Comparison of ENCODE assay signal across 15 cellular contexts in genomic region chr11:33695051-33695566, GRCh38. TPM values are rescaled to one million over a fixed set of nuclear protein-coding genes. Genes with fewer than 3 reads are reported as not detected.
DNase-seq lines count a peak whose midpoint lies in the region; ATAC-seq and TF ChIP-seq lines count a peak whose summit lies in the region.
"Had no signal": no experiment of that assay in that cellular context is flagged by ENCODE, and none has a peak within 500 bp of the region (broad histone marks: within the 10 kb centered on the region; RNA-seq: fewer than 3 reads in every experiment).

No MANE protein-coding gene starts in this region.

- H3K4me3 Mint-ChIP-seq in Calu3 (ENCODE audit: low read depth, unreplicated experiment), result peak overlapping the region; percentile 76
- H3K4me3 Mint-ChIP-seq in glutamatergic neuron (ENCODE audit: unreplicated experiment), result no peak overlapping the region
- H3K4me3 Mint-ChIP-seq: stimulated activated naive CD8-positive, alpha-beta T cell treated with anti-CD3 and anti-CD28 coated beads, Interleukin-15, amount 100 ng/mL, for 72 hours had no signal

- H3K4me1 ChIP-seq in heart right ventricle (peaks cover 25 to 91% (median 74%) of the 10 kb centered on the region in 9 donors), trophoblast cell (ENCODE audit: control insufficient read depth in 1 of 2, insufficient read depth in 2 of 2, low read length in 2 of 2) (peaks cover 26 to 32% of the 10 kb centered on the region in 2 experiments)

- H3K36me3 Mint-ChIP-seq in Calu3 (ENCODE audit: insufficient read depth, unreplicated experiment) (peaks cover 91% of the 10 kb centered on the region), glutamatergic neuron (ENCODE audit: unreplicated experiment) (no peaks in the 10 kb centered on the region)

- H3K79me2 ChIP-seq in trophoblast cell (ENCODE audit: control insufficient read depth, insufficient read depth, low read length, poor library complexity), result peaks cover 4% of the 10 kb centered on the region

- H3K27ac Mint-ChIP-seq in Calu3 (ENCODE audit: unreplicated experiment), result peak overlapping the region; percentile 92
- no peak overlapping the region for H3K27ac Mint-ChIP-seq in glutamatergic neuron (ENCODE audit: unreplicated experiment)
- H3K27ac Mint-ChIP-seq: stimulated activated naive CD8-positive, alpha-beta T cell treated with anti-CD3 and anti-CD28 coated beads, Interleukin-15, amount 100 ng/mL, for 72 hours had no signal

- no peak overlapping the region for H2BK5ac ChIP-seq in trophoblast cell (ENCODE audit: low read depth, low read length, poor library complexity)

- no peaks in the 10 kb centered on the region for H3K36me3 ChIP-seq in heart right ventricle
- no peaks in the 10 kb centered on the region for H3K36me3 ChIP-seq in trophoblast cell (ENCODE audit: control insufficient read depth in 1 of 2, insufficient read depth in 2 of 2, low read length in 2 of 2)

- H3K9me3 Mint-ChIP-seq in Calu3 (ENCODE audit: low read depth, unreplicated experiment) (no peaks in the 10 kb centered on the region), glutamatergic neuron (ENCODE audit: unreplicated experiment) (peaks cover 9% of the 10 kb centered on the region)
- H3K9me3 Mint-ChIP-seq: stimulated activated naive CD8-positive, alpha-beta T cell treated with anti-CD3 and anti-CD28 coated beads, Interleukin-15, amount 100 ng/mL, for 72 hours had no signal

- H3K4me3 ChIP-seq in heart right ventricle, result no peak overlapping the region
- no peak overlapping the region for H3K4me3 ChIP-seq in trophoblast cell (ENCODE audit: low read depth, low read length)

- H3K9me3 ChIP-seq in heart right ventricle (no peaks in the 10 kb centered on the region), trophoblast cell (ENCODE audit: insufficient read depth, low read depth, low read length) (no peaks in the 10 kb centered on the region)

- CTCF ChIA-PET in Calu3 (lab: Charles Lee) (interaction anchor here (0.9 to 2.1 kb wide), 7 partner anchors 10 to 47 kb away, joined by 3 to 13 read pairs (median 4); no protein-coding TSS in a partner anchor), RWPE1 (lab: Yijun Ruan, JAX) (interaction anchor here (0.5 to 1.0 kb wide), 2 partner anchors 14 to 163 kb away, joined by 3 read pairs; no protein-coding TSS in a partner anchor)

- H2BK120ac ChIP-seq in trophoblast cell (ENCODE audit: insufficient read depth, low read length, poor library complexity), result no peak overlapping the region

- peak overlapping the region; percentile 46 for H2BK12ac ChIP-seq in trophoblast cell (ENCODE audit: low read length)

- no peak overlapping the region for H3K4ac ChIP-seq in trophoblast cell (ENCODE audit: low read depth, low read length)

- peak overlapping the region; percentile 30 for H3K27ac ChIP-seq in RWPE1
- peak overlapping the region in 8 of 10 donors; percentile 4 to 94 (median 47) for H3K27ac ChIP-seq in heart right ventricle
- H3K27ac ChIP-seq in trophoblast cell (ENCODE audit: low read depth, low read length), result no peak overlapping the region

- H2AK5ac ChIP-seq in trophoblast cell (ENCODE audit: low read length), result peak overlapping the region; percentile 40

- no peak for ATAC-seq in heart right ventricle
- ATAC-seq: stimulated activated naive CD8-positive, alpha-beta T cell treated with anti-CD3 and anti-CD28 coated beads, Interleukin-15, amount 100 ng/mL, for 72 hours had no signal

- peak; percentile 75 for DNase-seq in Calu3
- no peak for DNase-seq in RWPE1 (ENCODE audit: low spot score)
- DNase-seq in heart right ventricle, result no peak
- DNase-seq in trophoblast cell, result no peak
- DNase-seq in cerebellar nuclear complex (lab: John Stamatoyannopoulos, UW), result no peak
- DNase-seq in NCI-H1417 (lab: John Stamatoyannopoulos, UW), result no peak
- no peak for DNase-seq in glutamatergic neuron
- no peak for DNase-seq in NCI-H524 treated with DMSO at 0.1 percent for 48 hours (lab: John Stamatoyannopoulos, UW)
- DNase-seq: activated gamma-delta T cell treated with Interleukin-2 at 50 U/mL for 16 hours; mesendoderm; NCI-H1417 treated with DMSO at 0.1 percent for 48 hours; NCI-H526 treated with DMSO at 0.1 percent for 48 hours; SIG-M5; stimulated activated naive CD8-positive, alpha-beta T cell treated with anti-CD3 and anti-CD28 coated beads, Interleukin-15, amount 100 ng/mL, for 72 hours had no signal

- peak overlapping the region; percentile 26 for H4K91ac ChIP-seq in trophoblast cell (ENCODE audit: low read depth, low read length)

- H3K18ac ChIP-seq in trophoblast cell (ENCODE audit: low read length), result no peak overlapping the region

- H3K4me1 Mint-ChIP-seq in Calu3 (ENCODE audit: low read depth, unreplicated experiment) (peaks cover 93% of the 10 kb centered on the region), glutamatergic neuron (ENCODE audit: low read depth, unreplicated experiment) (peaks cover 36% of the 10 kb centered on the region)

- TF ChIP-seq CTCF in Calu3 (IDR thresholded peaks at IDR 0.05; ENCODE audit: unreplicated experiment) (no peak), RWPE1 (conservative IDR thresholded peaks at IDR 0.05; ENCODE audit: low read depth) (no peak), heart right ventricle (IDR thresholded peaks at IDR 0.05) (no peak), glutamatergic neuron (IDR thresholded peaks at IDR 0.05; ENCODE audit: partially characterized antibody, unreplicated experiment) (no peak)

- H4K8ac ChIP-seq in trophoblast cell (ENCODE audit: low read depth, low read length), result no peak overlapping the region

- H3K9ac ChIP-seq in trophoblast cell (ENCODE audit: low read length), result no peak overlapping the region

- intact Hi-C loops in Calu3 (cut with micrococcal nuclease; ENCODE audit: unreplicated experiment) (no loop called here), heart right ventricle (cut with DNase I) (loop anchor here in 5 of 10 donors (10.0 kb wide), 2 partner anchors 440 to 530 kb away; partner anchors contain the start of genes HIPK3 (in 3 of the 5) and CSTF3 (in 2 of the 5))

- BruUV-seq in Calu3 (replicated peaks; lab: Mats Ljungman, UMichigan), result TSS peak; percentile 12

- no peak overlapping the region for H2AFZ ChIP-seq in trophoblast cell (ENCODE audit: insufficient read depth, low read length, poor library complexity)

- POLR2A ChIA-PET in RWPE1 (lab: Yijun Ruan, JAX; ENCODE audit: low non-redundant PET), result no interaction called here

- peak overlapping the region; percentile 49 for H3K14ac ChIP-seq in trophoblast cell (ENCODE audit: low read length)

- peaks cover 21% of the 10 kb centered on the region for H3K79me1 ChIP-seq in trophoblast cell (ENCODE audit: low read length)

- 58 to 66% methylated on average over 4 of the region's 4 CpGs for WGBS in heart right ventricle, 2 donors
- WGBS in trophoblast cell (ENCODE audit: extremely low coverage, insufficient coverage, insufficient read length), result no CpG with 5 or more reads among the region's 4 CpGs

- H3K27me3 Mint-ChIP-seq in Calu3 (ENCODE audit: unreplicated experiment) (no peaks in the 10 kb centered on the region), glutamatergic neuron (ENCODE audit: unreplicated experiment) (peaks cover 5% of the 10 kb centered on the region)

- H3K23ac ChIP-seq in trophoblast cell (ENCODE audit: low read length), result no peak overlapping the region

- no peaks in the 10 kb centered on the region for H3K27me3 ChIP-seq in heart right ventricle
- no peaks in the 10 kb centered on the region for H3K27me3 ChIP-seq in trophoblast cell (ENCODE audit: insufficient read depth, low read length)

- no peak overlapping the region for H3K4me2 ChIP-seq in trophoblast cell (ENCODE audit: low read length)

- no peak overlapping the region for H4K12ac ChIP-seq in trophoblast cell (ENCODE audit: low read depth, low read length)

RNA-seq across cellular contexts. Expression of gene C11orf91, which starts 5.5 kb away (rescaled TPM):
- 5.8 and 7.6 TPM in 2 replicates for total RNA-seq in Calu3 (2022)
- 1 to 10 TPM in 1 of 10 donors, not detected in 9; 3.0 TPM for total RNA-seq in heart right ventricle
- polyA plus RNA-seq in heart right ventricle, result under 1 TPM in 1 of 2 donors, not detected in 1; 0.17 TPM
- polyA plus RNA-seq in trophoblast cell (2013), result 0.11 and 0.12 TPM in 2 replicates
- total RNA-seq in glutamatergic neuron (ENCODE audit: unreplicated experiment), result not detected
- polyA plus RNA-seq: BJ had no signal

RNA-seq across cellular contexts. Expression of gene CD59, which starts 41.1 kb away (rescaled TPM):
- total RNA-seq in Calu3 (2022), result 1,185 and 1,281 TPM in 2 replicates
- 1,000 to 10,000 TPM in 3 of 10 donors, 100 to 1,000 TPM in 7; 676 to 1,261 (median 764) TPM for total RNA-seq in heart right ventricle
- polyA plus RNA-seq in heart right ventricle, result 100 to 1,000 TPM; 120 to 758 TPM
- polyA plus RNA-seq in trophoblast cell (2013), result 205 and 208 TPM in 2 replicates
- 105 TPM for total RNA-seq in glutamatergic neuron (ENCODE audit: unreplicated experiment)
